ENCODE assay signal across 26 cellular contexts in genomic region chr7:100859856-100860255, GRCh38. TPM values are rescaled to one million over a fixed set of nuclear protein-coding genes. Genes with fewer than 3 reads are reported as not detected.
DNase-seq lines count a peak whose midpoint lies in the region; ATAC-seq, FAIRE-seq and TF ChIP-seq lines count a peak whose summit lies in the region.
"Had no signal": no experiment of that assay in that cellular context is flagged by ENCODE, and none has a peak within 500 bp of the region (broad histone marks: within the 10 kb centered on the region; RNA-seq: fewer than 3 reads in every experiment).

No MANE protein-coding gene starts in this region.

- H3K4me2 ChIP-seq in SK-N-SH, result no peak overlapping the region

- no peak for TF ChIP-seq EP300 in SK-N-SH (IDR thresholded peaks at IDR 0.05; ENCODE audit: borderline replicate concordance in 1 of 2, low read depth in 1 of 2, low read length in 1 of 2)

- no peaks in the 10 kb centered on the region; a peak in 1 of 4 replicates for H3K4me1 ChIP-seq in SK-N-SH (ENCODE audit: control insufficient read depth in 1 of 2, insufficient read depth in 2 of 2, low read depth in 1 of 2, low read length in 1 of 2)
- H3K4me1 ChIP-seq: HAP-1, SJSA1 had no signal

- no peak overlapping the region for H3K9ac ChIP-seq in SK-N-SH

- no peak overlapping the region for H3K4me3 ChIP-seq in SK-N-SH (ENCODE audit: low read depth in 2 of 2, low read length in 1 of 2)
- H3K4me3 ChIP-seq: HAP-1, SJSA1 had no signal

- TF ChIP-seq CTCF in SK-N-SH (IDR thresholded peaks at IDR 0.05) (no peak), WTC11 (IDR thresholded peaks at IDR 0.05) (no peak), GM10248 (IDR thresholded peaks at IDR 0.05; ENCODE audit: control extremely low read depth, extremely low read depth, low read depth, missing control alignments) (no peak), D721Med (IDR thresholded peaks at IDR 0.05; ENCODE audit: insufficient read depth, missing control alignments) (no peak)

- FAIRE-seq in D721Med (lab: Jason Lieb, UNC), result no peak
- FAIRE-seq: RCC 7860 had no signal

- H3K27ac Mint-ChIP-seq in WTC11, result peak overlapping the region; percentile 73; the same call in 1 of the 2 replicates
- H3K27ac Mint-ChIP-seq in memory B cell, result peak overlapping the region; percentile 10

- H3K27ac ChIP-seq in SK-N-SH (ENCODE audit: low read depth in 2 of 2, low read length in 1 of 2), result no peak overlapping the region
- H3K27ac ChIP-seq: C4-2B, SJSA1 had no signal

- H3K9me2 ChIP-seq in SK-N-SH, result no peaks in the 10 kb centered on the region

- CTCF ChIA-PET in SK-N-SH (lab: Yijun Ruan, JAX), result interaction anchor here (0.7 to 19.3 kb wide), 4 partner anchors 59 to 168 kb away, joined by 3 to 398 read pairs (median 4); no protein-coding TSS in a partner anchor
- CTCF ChIA-PET in WTC11 (lab: Charles Lee), result no interaction called here
- CTCF ChIA-PET in GM10248 (lab: Yijun Ruan, JAX), result no interaction called here

- no peak for ATAC-seq in SK-N-SH treated with all-trans-retinoic acid at 6 μM for 48 hours
- ATAC-seq in WTC11, result no peak
- no peak for ATAC-seq in memory B cell (ENCODE audit: low read depth)
- ATAC-seq in GM18873 (IDR thresholded peaks at IDR 0.05; ENCODE audit: low FRiP score, unreplicated experiment), result no peak
- ATAC-seq: Right ventricle myocardium inferior had no signal

- H3K27me3 Mint-ChIP-seq in WTC11 (ENCODE audit: low read depth), result no peaks in the 10 kb centered on the region
- H3K27me3 Mint-ChIP-seq in memory B cell, result no peaks in the 10 kb centered on the region
- H3K27me3 Mint-ChIP-seq: IgD-negative memory B cell had no signal

- H3K9me3 Mint-ChIP-seq in WTC11, result no peaks in the 10 kb centered on the region
- no peaks in the 10 kb centered on the region for H3K9me3 Mint-ChIP-seq in memory B cell
- H3K9me3 Mint-ChIP-seq: IgD-negative memory B cell had no signal

- H3K36me3 ChIP-seq in SK-N-SH (replicated peaks in 1 of 2; ENCODE audit: control insufficient read depth in 1 of 2, insufficient read depth in 2 of 2, low read length in 1 of 2), result peaks cover 16 to 23% of the 10 kb centered on the region in 2 experiments
- H3K36me3 ChIP-seq: HAP-1 had no signal

- H3K36me3 Mint-ChIP-seq in WTC11 (peaks cover 22% of the 10 kb centered on the region; the same call in 1 of the 2 replicates), memory B cell (peaks cover 36% of the 10 kb centered on the region)
- H3K36me3 Mint-ChIP-seq: IgD-negative memory B cell had no signal

- no peaks in the 10 kb centered on the region for H3K9me3 ChIP-seq in SK-N-SH
- H3K9me3 ChIP-seq: HAP-1, SJSA1 had no signal

- TF ChIP-seq RAD21 in SK-N-SH (IDR thresholded peaks at IDR 0.05; ENCODE audit: low read length), result no peak

- POLR2A ChIA-PET in SK-N-SH (lab: Yijun Ruan, JAX), result interaction anchor here (1.4 kb wide), 1 partner anchor 15 kb away, joined by 7 read pairs; the partner anchor contains the start of gene SRRT
- POLR2A ChIA-PET in WTC11 (lab: Charles Lee), result no interaction called here
- POLR2A ChIA-PET in GM10248 (lab: Yijun Ruan, JAX), result no interaction called here

- H3K4me1 Mint-ChIP-seq in WTC11, result no peaks in the 10 kb centered on the region
- peaks cover 9% of the 10 kb centered on the region for H3K4me1 Mint-ChIP-seq in memory B cell

- WGBS in SK-N-SH (ENCODE audit: low lambda C conversion rate), result 92% methylated on average over 15 of the region's 15 CpGs

- H3F3A ChIP-seq in SK-N-SH (replicated peaks; ENCODE audit: insufficient read depth), result peaks cover 9% of the 10 kb centered on the region

- peak; percentile 38 for DNase-seq in SK-N-SH
- no peak for DNase-seq in WTC11 (ENCODE audit: low spot score)
- DNase-seq in memory B cell (ENCODE audit: low spot score in 2 of 2), result no peak
- DNase-seq in GM10248 (ENCODE audit: extremely low spot score), result no peak
- DNase-seq in D721Med (ENCODE audit: insufficient read length, low spot score), result no peak
- no peak for DNase-seq in CD1c-positive myeloid dendritic cell (ENCODE audit: extremely low spot score)
- DNase-seq: 8988T, AML-193, DMS53, EL, GF-D8, Karpas-422, MV-4-11, NCI-H1105 treated with DMSO at 0.1 percent for 48 hours, NCI-H1694, NCI-H2081 treated with DMSO at 0.1 percent for 48 hours, NCI-H446, NCI-H526 had no signal

- no peaks in the 10 kb centered on the region for H3K27me3 ChIP-seq in SK-N-SH (ENCODE audit: insufficient read depth)
- H3K27me3 ChIP-seq: SJSA1 had no signal

- no peak overlapping the region for H3K4me3 Mint-ChIP-seq in WTC11
- no peak overlapping the region for H3K4me3 Mint-ChIP-seq in memory B cell

- no peaks in the 10 kb centered on the region for H4K20me1 ChIP-seq in SK-N-SH (ENCODE audit: insufficient read depth)

- H3K79me2 ChIP-seq in SK-N-SH (ENCODE audit: insufficient read depth), result peaks cover 11% of the 10 kb centered on the region; the same call in 1 of the 2 replicates

- H2AFZ ChIP-seq in SK-N-SH (ENCODE audit: low read depth), result no peak overlapping the region

TF ChIP-seq in SK-N-SH, 30 proteins besides CTCF, POLR2A, EP300 and RAD21 (continues in another document):
- TF ChIP-seq, protein P1, sequence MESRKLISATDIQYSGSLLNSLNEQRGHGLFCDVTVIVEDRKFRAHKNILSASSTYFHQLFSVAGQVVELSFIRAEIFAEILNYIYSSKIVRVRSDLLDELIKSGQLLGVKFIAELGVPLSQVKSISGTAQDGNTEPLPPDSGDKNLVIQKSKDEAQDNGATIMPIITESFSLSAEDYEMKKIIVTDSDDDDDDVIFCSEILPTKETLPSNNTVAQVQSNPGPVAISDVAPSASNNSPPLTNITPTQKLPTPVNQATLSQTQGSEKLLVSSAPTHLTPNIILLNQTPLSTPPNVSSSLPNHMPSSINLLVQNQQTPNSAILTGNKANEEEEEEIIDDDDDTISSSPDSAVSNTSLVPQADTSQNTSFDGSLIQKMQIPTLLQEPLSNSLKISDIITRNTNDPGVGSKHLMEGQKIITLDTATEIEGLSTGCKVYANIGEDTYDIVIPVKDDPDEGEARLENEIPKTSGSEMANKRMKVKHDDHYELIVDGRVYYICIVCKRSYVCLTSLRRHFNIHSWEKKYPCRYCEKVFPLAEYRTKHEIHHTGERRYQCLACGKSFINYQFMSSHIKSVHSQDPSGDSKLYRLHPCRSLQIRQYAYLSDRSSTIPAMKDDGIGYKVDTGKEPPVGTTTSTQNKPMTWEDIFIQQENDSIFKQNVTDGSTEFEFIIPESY (IDR thresholded peaks at IDR 0.05; ENCODE audit: borderline replicate concordance, low read depth), result no peak

TF ChIP-seq in SK-N-SH treated with all-trans-retinoic acid at 6 μM for 48 hours, 23 proteins besides CTCF, POLR2A, EP300 and RAD21:
- TF ChIP-seq PATZ1 (CRISPR knock-in tag; IDR thresholded peaks at IDR 0.05; ENCODE audit: borderline replicate concordance), result no peak

TF ChIP-seq in WTC11, 78 proteins besides CTCF, POLR2A, EP300 and RAD21 (continues in another document):
- TF ChIP-seq, protein P2, sequence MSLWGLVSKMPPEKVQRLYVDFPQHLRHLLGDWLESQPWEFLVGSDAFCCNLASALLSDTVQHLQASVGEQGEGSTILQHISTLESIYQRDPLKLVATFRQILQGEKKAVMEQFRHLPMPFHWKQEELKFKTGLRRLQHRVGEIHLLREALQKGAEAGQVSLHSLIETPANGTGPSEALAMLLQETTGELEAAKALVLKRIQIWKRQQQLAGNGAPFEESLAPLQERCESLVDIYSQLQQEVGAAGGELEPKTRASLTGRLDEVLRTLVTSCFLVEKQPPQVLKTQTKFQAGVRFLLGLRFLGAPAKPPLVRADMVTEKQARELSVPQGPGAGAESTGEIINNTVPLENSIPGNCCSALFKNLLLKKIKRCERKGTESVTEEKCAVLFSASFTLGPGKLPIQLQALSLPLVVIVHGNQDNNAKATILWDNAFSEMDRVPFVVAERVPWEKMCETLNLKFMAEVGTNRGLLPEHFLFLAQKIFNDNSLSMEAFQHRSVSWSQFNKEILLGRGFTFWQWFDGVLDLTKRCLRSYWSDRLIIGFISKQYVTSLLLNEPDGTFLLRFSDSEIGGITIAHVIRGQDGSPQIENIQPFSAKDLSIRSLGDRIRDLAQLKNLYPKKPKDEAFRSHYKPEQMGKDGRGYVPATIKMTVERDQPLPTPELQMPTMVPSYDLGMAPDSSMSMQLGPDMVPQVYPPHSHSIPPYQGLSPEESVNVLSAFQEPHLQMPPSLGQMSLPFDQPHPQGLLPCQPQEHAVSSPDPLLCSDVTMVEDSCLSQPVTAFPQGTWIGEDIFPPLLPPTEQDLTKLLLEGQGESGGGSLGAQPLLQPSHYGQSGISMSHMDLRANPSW (CRISPR knock-in tag; conservative IDR thresholded peaks at IDR 0.05; ENCODE audit: low read depth), result no peak
- no peak for TF ChIP-seq FOXK1 (CRISPR knock-in tag; IDR thresholded peaks at IDR 0.05)
- TF ChIP-seq TEAD4 (CRISPR knock-in tag; IDR thresholded peaks at IDR 0.05), result no peak
- TF ChIP-seq PRRX2 (CRISPR knock-in tag; IDR thresholded peaks at IDR 0.05), result no peak

RNA-seq across cellular contexts. Expression of gene TRIP6, which starts 7.3 kb away (rescaled TPM):
- 6.4 and 6.5 TPM in 2 replicates for polyA plus RNA-seq in SK-N-SH (2012; rRNA removed)
- polyA plus RNA-seq in SK-N-SH (2012; cell fraction: cytosol; rRNA removed), result 3.4 and 6.2 TPM in 2 replicates
- polyA plus RNA-seq in SK-N-SH (2012; cell fraction: nucleus; rRNA removed), result 19.7 and 20.9 TPM in 2 replicates
- 128 to 140 TPM (median 130 TPM) in 3 replicates for total RNA-seq in WTC11 (2021)

RNA-seq across cellular contexts. Expression of gene SLC12A9, which starts 7.3 kb away (rescaled TPM):
- 29.7 and 31.0 TPM in 2 replicates for polyA plus RNA-seq in SK-N-SH (2012; rRNA removed)
- 8.1 and 13.3 TPM in 2 replicates for polyA plus RNA-seq in SK-N-SH (2012; cell fraction: cytosol; rRNA removed)
- 121 and 122 TPM in 2 replicates for polyA plus RNA-seq in SK-N-SH (2012; cell fraction: nucleus; rRNA removed)
- total RNA-seq in WTC11 (2021), result 32.6 to 39.3 TPM (median 34.1 TPM) in 3 replicates

RNA-seq across cellular contexts. Expression of gene SRRT, which starts 15.0 kb away (rescaled TPM):
- 76.5 and 92.7 TPM in 2 replicates for polyA plus RNA-seq in SK-N-SH (2012; rRNA removed)
- polyA plus RNA-seq in SK-N-SH (2012; cell fraction: cytosol; rRNA removed), result 35.5 and 44.4 TPM in 2 replicates
- polyA plus RNA-seq in SK-N-SH (2012; cell fraction: nucleus; rRNA removed), result 460 and 556 TPM in 2 replicates
- total RNA-seq in WTC11 (2021), result 209 to 238 TPM (median 233 TPM) in 3 replicates

RNA-seq across cellular contexts. Expression of gene UFSP1, which starts 29.7 kb away (rescaled TPM):
- polyA plus RNA-seq in SK-N-SH (2012; rRNA removed), result 4.5 and 5.6 TPM in 2 replicates
- polyA plus RNA-seq in SK-N-SH (2012; cell fraction: cytosol; rRNA removed), result 2.4 and 3.4 TPM in 2 replicates
- 5.8 and 8.4 TPM in 2 replicates for polyA plus RNA-seq in SK-N-SH (2012; cell fraction: nucleus; rRNA removed)
- 3.9 to 4.8 TPM (median 4.6 TPM) in 3 replicates for total RNA-seq in WTC11 (2021)

RNA-seq across cellular contexts. Expression of gene EPHB4, which starts 32.5 kb away (rescaled TPM):
- polyA plus RNA-seq in SK-N-SH (2012; rRNA removed), result 51.1 and 64.4 TPM in 2 replicates
- 41.3 and 47.7 TPM in 2 replicates for polyA plus RNA-seq in SK-N-SH (2012; cell fraction: cytosol; rRNA removed)
- polyA plus RNA-seq in SK-N-SH (2012; cell fraction: nucleus; rRNA removed), result 150 and 187 TPM in 2 replicates
- 99.7 to 120 TPM (median 104 TPM) in 3 replicates for total RNA-seq in WTC11 (2021)
- polyA plus RNA-seq: IgD-negative memory B cell had no signal
